ENCODE assay signal across 1 cellular context in genomic region chr15:81265256-81265943, GRCh38.
A peak's percentile ranks its signal among the peaks of the same experiment; 100 is the strongest.
TF ChIP-seq lines count a peak whose summit lies in the region.

No MANE protein-coding gene starts in this region.

TF ChIP-seq in K562, 482 proteins besides CTCF, POLR2A, EP300 and RAD21 (continued from another document):
- TF ChIP-seq RERE (CRISPR knock-in tag; IDR thresholded peaks at IDR 0.05; ENCODE audit: borderline replicate concordance) (no peak), KDM5B (IDR thresholded peaks at IDR 0.05; ENCODE audit: insufficient replicate concordance, low read depth, low read length) (no peak), RBBP5 (IDR thresholded peaks at IDR 0.05; ENCODE audit: borderline replicate concordance, insufficient read depth, low read length, poor library complexity, severe bottlenecking) (no peak), ELF2 (CRISPR knock-in tag; IDR thresholded peaks at IDR 0.05) (0 out of 2 replicates have a peak, but pooled peaks have one; percentile 13), ELF1 (tag; IDR thresholded peaks at IDR 0.05) (peak; percentile 44; the same call in 1 of the 2 replicates), SMAD4 (CRISPR knock-in tag; conservative IDR thresholded peaks at IDR 0.05) (0 out of 2 replicates have a peak, but pooled peaks have one; percentile 37), ZBTB7A (IDR thresholded peaks at IDR 0.05; ENCODE audit: borderline replicate concordance, control insufficient read depth, low read depth, low read length) (0 out of 2 replicates have a peak, but pooled peaks have one; percentile 25), ZBTB40 (IDR thresholded peaks at IDR 0.05) (0 out of 2 replicates have a peak, but pooled peaks have one; percentile 5), ZBTB40 (CRISPR knock-in tag; IDR thresholded peaks at IDR 0.05) (no peak)
